Comparison of ENCODE assay signal across 8 cellular contexts in the genomic region with DNA sequence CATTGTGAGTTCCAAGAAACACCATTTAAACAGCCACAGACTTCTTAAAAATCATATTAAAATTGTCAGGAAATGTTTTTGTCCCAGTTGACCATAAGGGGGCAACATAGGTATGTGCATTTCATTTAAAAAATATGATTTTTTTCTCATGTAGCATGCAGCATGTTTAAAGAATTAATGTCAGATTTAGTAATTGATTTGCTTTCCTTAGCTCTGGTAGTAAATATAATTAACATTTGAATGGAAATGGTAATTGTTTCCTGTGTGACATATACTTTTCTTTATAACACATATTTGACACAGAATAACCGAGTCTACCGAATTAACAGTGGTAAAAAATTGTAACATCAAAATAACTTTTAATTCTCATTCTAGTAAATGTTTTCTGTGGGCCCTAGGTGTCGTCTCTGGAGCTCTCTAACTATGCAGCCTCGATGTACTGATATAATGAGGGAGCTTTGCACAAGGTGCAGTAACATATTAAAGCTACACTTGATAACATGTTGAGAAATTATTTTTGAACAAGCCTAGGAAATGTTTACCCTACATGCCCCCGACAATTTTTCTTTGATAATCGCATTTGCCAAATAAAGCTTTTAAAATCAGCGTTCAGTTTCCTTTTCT. TPM values are rescaled to one million over a fixed set of nuclear protein-coding genes. Genes with fewer than 3 reads are reported as not detected.
DNase-seq lines count a peak whose midpoint lies in the region; ATAC-seq and TF ChIP-seq lines count a peak whose summit lies in the region.

No MANE protein-coding gene starts in this region.

- no peaks in the 10 kb centered on the region for H3K27me3 ChIP-seq in AG04450 (ENCODE audit: control insufficient read depth, insufficient read depth, low read length)
- no peaks in the 10 kb centered on the region for H3K27me3 ChIP-seq in adipocyte (replicated peaks; ENCODE audit: control insufficient read depth, insufficient read depth, low read length)
- no peaks in the 10 kb centered on the region for H3K27me3 ChIP-seq in kidney epithelial cell (ENCODE audit: control insufficient read depth, insufficient read depth, low read length)

- no peaks in the 10 kb centered on the region for H3K9me3 ChIP-seq in AG04450 (ENCODE audit: control insufficient read depth, insufficient read depth, low read length)
- H3K9me3 ChIP-seq in adipocyte (ENCODE audit: control insufficient read depth, low read length) = no peaks in the 10 kb centered on the region

- no peak overlapping the region for H3K4me3 ChIP-seq in AG04450 (ENCODE audit: low read depth, low read length)
- H3K4me3 ChIP-seq in adipocyte (ENCODE audit: low read length) = no peak overlapping the region
- no peak overlapping the region for H3K4me3 ChIP-seq in kidney epithelial cell (ENCODE audit: low read depth, low read length)

- no peak overlapping the region for H3K9ac ChIP-seq in adipocyte (ENCODE audit: low read length)

- DNase-seq in AG04450 (ENCODE audit: low read depth, low spot score) = no peak
- DNase-seq in GM20000 (ENCODE audit: low spot score) = no peak
- peak; percentile 70 for DNase-seq in adipocyte (ENCODE audit: low read depth)
- DNase-seq in kidney epithelial cell (ENCODE audit: low read depth) = no peak
- DNase-seq in foreskin melanocyte = no peak
- DNase-seq in NCI-H345 treated with DMSO at 0.1 percent for 48 hours (lab: John Stamatoyannopoulos, UW; ENCODE audit: unreplicated experiment) = no peak
- no peak for DNase-seq in mucosa of gallbladder (ENCODE audit: low spot score)

- CTCF ChIA-PET in AG04450 (lab: Charles Lee) = interaction anchor here (0.6 to 21.5 kb wide), 32 partner anchors 9 to 722 kb away, joined by 3 to 821 read pairs (median 4); no protein-coding TSS in a partner anchor

- TF ChIP-seq CTCF in AG04450 (IDR thresholded peaks at IDR 0.05; ENCODE audit: low read depth, low read length) = peak; percentile 53
- peak; percentile 27 for TF ChIP-seq CTCF in GM20000 (IDR thresholded peaks at IDR 0.05; ENCODE audit: extremely low read depth, missing control alignments)
- peak; percentile 34 for TF ChIP-seq CTCF in kidney epithelial cell (IDR thresholded peaks at IDR 0.05; ENCODE audit: insufficient read depth, low read length, poor library complexity, severe bottlenecking)

- no peak overlapping the region for H3K27ac ChIP-seq in AG04450 (ENCODE audit: low read depth, low read length)

- POLR2A ChIA-PET in AG04450 (lab: Yijun Ruan, JAX) = interaction anchor here (0.8 to 0.9 kb wide), 2 partner anchors 36 to 415 kb away, joined by 3 to 4 read pairs; partner anchors contain the start of gene NFKBIZ

- H3K36me3 ChIP-seq in adipocyte (ENCODE audit: control insufficient read depth, insufficient read depth, low read length, severe bottlenecking) = peaks cover 7% of the 10 kb centered on the region
- no peaks in the 10 kb centered on the region for H3K36me3 ChIP-seq in kidney epithelial cell (ENCODE audit: control insufficient read depth, insufficient read depth, low read length)

- ATAC-seq in GM21367 (IDR thresholded peaks at IDR 0.05; ENCODE audit: unreplicated experiment) = no peak

- peaks cover 13% of the 10 kb centered on the region for H3K4me1 ChIP-seq in adipocyte (ENCODE audit: control insufficient read depth, insufficient read depth, low read length)

RNA-seq across cellular contexts. Expression of gene NXPE3, which starts 34.9 kb away (rescaled TPM):
- polyA plus RNA-seq in AG04450 (2011; rRNA removed) = 39.6 and 41.1 TPM in 2 replicates
- 58.4 and 64.3 TPM in 2 replicates for polyA minus RNA-seq in AG04450 (2011; rRNA and poly(A)+ RNA removed)
- total RNA-seq in kidney epithelial cell = 13.6 and 16.9 TPM in 2 replicates
- 13.2 TPM for total RNA-seq in mucosa of gallbladder

RNA-seq across cellular contexts. Expression of gene NFKBIZ, which starts 35.4 kb away (rescaled TPM):
- polyA plus RNA-seq in AG04450 (2011; rRNA removed) = 27.3 and 29.6 TPM in 2 replicates
- polyA minus RNA-seq in AG04450 (2011; rRNA and poly(A)+ RNA removed) = 110 and 130 TPM in 2 replicates
- total RNA-seq in kidney epithelial cell = 76.4 and 91.6 TPM in 2 replicates
- total RNA-seq in mucosa of gallbladder = 190 TPM
